Comparison of ENCODE assay signal across 20 cellular contexts in the genomic region with DNA sequence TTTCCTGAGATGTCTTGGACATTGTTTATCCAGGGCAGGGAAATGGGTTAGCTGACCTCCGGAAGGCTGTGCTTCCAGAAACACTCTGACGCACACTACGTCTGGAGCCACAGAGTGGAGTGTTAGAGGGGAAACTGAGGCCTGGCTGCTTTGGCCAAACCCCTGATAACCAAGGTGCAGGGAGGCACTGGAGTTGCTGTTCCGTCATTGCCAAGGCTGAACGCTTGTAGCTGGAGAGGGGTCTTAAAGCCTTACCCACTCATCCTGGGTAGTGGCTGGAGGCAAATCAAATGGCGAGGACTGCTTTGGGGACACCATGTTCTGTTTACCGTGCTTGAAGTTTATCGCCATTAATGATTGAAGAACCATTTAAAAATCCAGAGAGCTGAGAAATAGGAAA.
DNase-seq lines count a peak whose midpoint lies in the region; FAIRE-seq and TF ChIP-seq lines count a peak whose summit lies in the region.
"Had no signal": no experiment of that assay in that cellular context is flagged by ENCODE, and none has a peak within 500 bp of the region (broad histone marks: within the 10 kb centered on the region; RNA-seq: fewer than 3 reads in every experiment).

No MANE protein-coding gene starts in this region.

- H3K4me2 ChIP-seq in H1 (ENCODE audit: insufficient read depth in 1 of 2, low read depth in 2 of 2, low read length in 2 of 2) = no peak overlapping the region
- H3K4me2 ChIP-seq: BLaER1, GM23338 had no signal

- H3K4me1 ChIP-seq in H1 (replicated peaks in 1 of 4; ENCODE audit: control insufficient read depth in 3 of 4, insufficient read depth in 4 of 4, low read length in 3 of 4) (no peaks in the 10 kb centered on the region; a peak in 1 of 7 replicates), stomach (no peaks in the 10 kb centered on the region)

- no peak overlapping the region for H2BK12ac ChIP-seq in H1 (ENCODE audit: low read depth, low read length)

- no peak overlapping the region for H3K4ac ChIP-seq in H1 (replicated peaks; ENCODE audit: insufficient read length, low read depth, low read length)

- H4K91ac ChIP-seq in H1 (replicated peaks; ENCODE audit: insufficient read length, low read length) = no peak overlapping the region

- no peaks in the 10 kb centered on the region for H3K79me2 ChIP-seq in H1 (ENCODE audit: control insufficient read depth in 1 of 2, insufficient read depth in 2 of 2, low read length in 2 of 2)

- no peak overlapping the region for H4K5ac ChIP-seq in H1 (ENCODE audit: insufficient read length, low read depth, low read length)

- intact Hi-C loops in stomach (cut with DNase I; ENCODE audit: low total_unique reads) = no loop called here

- no peak overlapping the region for H3K14ac ChIP-seq in H1 (ENCODE audit: insufficient read length)

- H2BK120ac ChIP-seq in H1 (replicated peaks; ENCODE audit: low read depth, low read length) = no peak overlapping the region

- POLR2A ChIA-PET in H1 (lab: Charles Lee; ENCODE audit: partially characterized antibody) = no interaction called here

- H4K8ac ChIP-seq in H1 (ENCODE audit: extremely low read depth, insufficient read depth, low read length) = no peak overlapping the region

- H3K23ac ChIP-seq in H1 (ENCODE audit: insufficient read length) = no peak overlapping the region

- H3K27me3 ChIP-seq in H1 (replicated peaks in 1 of 4; ENCODE audit: control insufficient read depth in 3 of 4, extremely low read depth in 1 of 4, insufficient read depth in 3 of 4, low read length in 3 of 4) (no peaks in the 10 kb centered on the region), stomach (no peaks in the 10 kb centered on the region)
- H3K27me3 ChIP-seq: BLaER1 had no signal

- DNase-seq in HTR-8/SVneo (ENCODE audit: insufficient read length, low spot score) (no peak), H1 (ENCODE audit: low read depth in 1 of 2, low spot score in 2 of 2) (peak in 1 of 2 experiments; percentile 8), mucosa of gallbladder (ENCODE audit: low spot score) (peak; percentile 1), stomach (peak; percentile 10), AG08396 (ENCODE audit: low spot score) (no peak), NCI-H2081 treated with DMSO at 0.1 percent for 48 hours (lab: John Stamatoyannopoulos, UW) (no peak), inferior parietal cortex (ENCODE audit: extremely low spot score) (no peak)
- DNase-seq: Calu3, DMS 273 treated with DMSO at 0.1 percent for 48 hours, DMS53, H7, HFFc6, KBM-7 had no signal

- H3K23me2 ChIP-seq in H1 (ENCODE audit: low read depth, low read length) = no peaks in the 10 kb centered on the region

- no peak overlapping the region for H3K18ac ChIP-seq in H1 (ENCODE audit: extremely low read depth, low read length)

- H2BK20ac ChIP-seq in H1 (ENCODE audit: low read length) = no peak overlapping the region

- no peak overlapping the region for H2AFZ ChIP-seq in H1 (ENCODE audit: low read length)
- H2AFZ ChIP-seq: GM23338 had no signal

- TF ChIP-seq POLR2A in H1 (IDR thresholded peaks at IDR 0.05; ENCODE audit: control extremely low read depth in 1 of 2, low read depth in 2 of 2, low read length in 2 of 2) (no peak), stomach (IDR thresholded peaks at IDR 0.05) (no peak)

- FAIRE-seq in HTR-8/SVneo (lab: Jason Lieb, UNC) = peak; percentile 38
- FAIRE-seq in H1 (lab: Jason Lieb, UNC) = no peak
- FAIRE-seq: A204.1, G401.6, GM12892, GM18507, HepG2 had no signal

- H3K4me3 ChIP-seq in H1 (ENCODE audit: extremely low read depth in 1 of 4, insufficient read depth in 2 of 4, low read depth in 3 of 4, low read length in 4 of 4) = no peak overlapping the region
- H3K4me3 ChIP-seq in stomach = no peak overlapping the region
- H3K4me3 ChIP-seq: BLaER1, GM23338 had no signal

- no peak overlapping the region for H2BK5ac ChIP-seq in H1 (ENCODE audit: low read depth, low read length)

- H3K79me1 ChIP-seq in H1 (ENCODE audit: low read depth, low read length) = no peaks in the 10 kb centered on the region

- no peaks in the 10 kb centered on the region for H3K36me3 ChIP-seq in H1 (ENCODE audit: control insufficient read depth in 2 of 4, insufficient read depth in 4 of 4, low read length in 3 of 4)
- H3K36me3 ChIP-seq in stomach = peaks cover 0 to 7% (median 6%) of the 10 kb centered on the region in 4 donors
- H3K36me3 ChIP-seq: BLaER1 had no signal

- no peaks in the 10 kb centered on the region for H4K20me1 ChIP-seq in H1 (replicated peaks in 1 of 2; ENCODE audit: control insufficient read depth in 1 of 2, insufficient read depth in 2 of 2, low read length in 2 of 2)
- H4K20me1 ChIP-seq: BLaER1 had no signal

- no peak overlapping the region for H3K9ac ChIP-seq in H1 (replicated peaks in 1 of 4; ENCODE audit: extremely low read depth in 1 of 4, low read depth in 3 of 4, low read length in 3 of 4)
- H3K9ac ChIP-seq: BLaER1 had no signal

- TF ChIP-seq CTCF in H1 (IDR thresholded peaks at IDR 0.05; ENCODE audit: control extremely low read depth in 1 of 3, insufficient read depth in 1 of 3, low read depth in 1 of 3, low read length in 3 of 3) = no peak
- TF ChIP-seq CTCF in stomach (IDR thresholded peaks at IDR 0.05) = no peak

- H3K9me3 ChIP-seq in H1 (ENCODE audit: insufficient read depth in 2 of 2, low read depth in 1 of 2, low read length in 1 of 2) = no peaks in the 10 kb centered on the region; a peak in 1 of 4 replicates
- no peaks in the 10 kb centered on the region for H3K9me3 ChIP-seq in stomach

- no peak for TF ChIP-seq EP300 in H1 (IDR thresholded peaks at IDR 0.05; ENCODE audit: borderline replicate concordance in 1 of 2, low read depth in 2 of 2, low read length in 2 of 2)
- TF ChIP-seq EP300 in stomach (IDR thresholded peaks at IDR 0.05) = no peak

- WGBS in H1 (ENCODE audit: extremely low coverage in 1 of 2, insufficient coverage in 1 of 2, insufficient read length in 1 of 2, insufficient replicate concordance in 2 of 2, low coverage in 1 of 2, low lambda C conversion rate in 2 of 2, missing lambda C conversion rate in 1 of 2), 2 experiments = 93% methylated on average over 8 of the region's 8 CpGs; no CpG with 5 or more reads in 1 of the 2 experiments
- WGBS in stomach, 5 donors = 95 to 98% (median 96%) methylated on average over 8 of the region's 8 CpGs

- 0 out of 2 replicates have a peak overlapping the region, but pooled peaks have one; percentile 1 for H2BK15ac ChIP-seq in H1 (ENCODE audit: low read length)

- TF ChIP-seq RAD21 in H1 (IDR thresholded peaks at IDR 0.05 in 1 of 2, conservative IDR thresholded peaks at IDR 0.05 in 1 of 2; ENCODE audit: low read depth in 2 of 2, low read length in 2 of 2) = no peak

- H3K56ac ChIP-seq in H1 (replicated peaks; ENCODE audit: insufficient read length, low read depth, low read length) = no peak overlapping the region

- no peak overlapping the region for H3K27ac ChIP-seq in H1 (ENCODE audit: low read depth, low read length)
- H3K27ac ChIP-seq in stomach = no peak overlapping the region
- H3K27ac ChIP-seq: BLaER1 had no signal

- H2AK5ac ChIP-seq in H1 (ENCODE audit: low read depth, low read length) = no peak overlapping the region

- CTCF ChIA-PET in H1 (lab: Charles Lee; ENCODE audit: partially characterized antibody) = interaction anchor here (0.8 kb wide), 1 partner anchor 83 kb away, joined by 3 read pairs; no protein-coding TSS in a partner anchor

TF ChIP-seq in H1, 55 proteins besides CTCF, POLR2A, EP300 and RAD21 (continues in another document):
- no peak for TF ChIP-seq FOSL1 (IDR thresholded peaks at IDR 0.05; ENCODE audit: insufficient read depth, low read depth, low read length)

Comparison
In these comparisons a context has a peak if more than half of its experiments do, and no peak if none do; other contexts are left out.
1. DNase-seq: peak in mucosa of gallbladder (single experiment) and stomach (single experiment); none in HTR-8/SVneo (single experiment), AG08396 (single experiment), NCI-H2081 treated with DMSO at 0.1 percent for 48 hours (single experiment) and inferior parietal cortex (single experiment).